In the genomic region with DNA sequence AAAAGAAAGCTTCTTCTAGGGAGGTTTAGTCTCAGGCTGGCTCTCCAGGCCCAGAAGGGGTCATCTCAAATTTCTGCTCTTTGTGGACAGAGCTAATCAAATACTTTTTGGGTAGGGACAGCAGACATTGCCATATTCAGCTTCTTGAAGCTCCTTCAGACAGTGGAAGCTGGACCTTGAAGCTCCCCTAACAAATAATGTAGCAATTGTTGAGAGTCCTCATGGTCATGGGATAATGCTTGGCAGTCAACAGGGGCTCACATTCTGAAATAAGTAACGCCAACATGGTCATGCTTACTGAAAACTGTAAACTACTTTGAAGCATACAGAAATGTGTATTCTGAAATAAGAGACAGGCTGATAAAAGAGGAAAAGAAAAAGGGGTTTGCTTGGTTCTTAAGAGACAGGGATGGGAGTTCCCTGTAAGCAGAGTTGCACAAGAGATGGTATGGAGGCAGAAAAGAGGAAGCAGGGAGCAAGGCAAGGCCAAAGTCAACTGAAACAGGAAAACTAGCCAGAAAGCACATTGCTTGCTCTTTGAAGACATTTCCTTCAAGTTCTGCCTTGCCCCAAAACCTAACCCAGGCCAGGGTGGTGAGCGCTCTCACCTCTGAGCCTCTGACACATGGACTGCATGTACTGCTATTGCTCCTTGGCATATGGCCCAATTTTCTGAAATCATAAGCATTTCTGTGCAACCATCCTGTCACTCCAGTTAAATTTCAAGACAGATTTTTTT, we compare ENCODE assay signal across 1 cellular context.
A peak's percentile ranks its signal among the peaks of the same experiment; 100 is the strongest.
TF ChIP-seq lines count a peak whose summit lies in the region.

No MANE protein-coding gene starts in this region.

TF ChIP-seq in GM12878, 131 proteins besides CTCF, POLR2A, EP300 and RAD21 (continued from another document):
- TF ChIP-seq, protein P1, sequence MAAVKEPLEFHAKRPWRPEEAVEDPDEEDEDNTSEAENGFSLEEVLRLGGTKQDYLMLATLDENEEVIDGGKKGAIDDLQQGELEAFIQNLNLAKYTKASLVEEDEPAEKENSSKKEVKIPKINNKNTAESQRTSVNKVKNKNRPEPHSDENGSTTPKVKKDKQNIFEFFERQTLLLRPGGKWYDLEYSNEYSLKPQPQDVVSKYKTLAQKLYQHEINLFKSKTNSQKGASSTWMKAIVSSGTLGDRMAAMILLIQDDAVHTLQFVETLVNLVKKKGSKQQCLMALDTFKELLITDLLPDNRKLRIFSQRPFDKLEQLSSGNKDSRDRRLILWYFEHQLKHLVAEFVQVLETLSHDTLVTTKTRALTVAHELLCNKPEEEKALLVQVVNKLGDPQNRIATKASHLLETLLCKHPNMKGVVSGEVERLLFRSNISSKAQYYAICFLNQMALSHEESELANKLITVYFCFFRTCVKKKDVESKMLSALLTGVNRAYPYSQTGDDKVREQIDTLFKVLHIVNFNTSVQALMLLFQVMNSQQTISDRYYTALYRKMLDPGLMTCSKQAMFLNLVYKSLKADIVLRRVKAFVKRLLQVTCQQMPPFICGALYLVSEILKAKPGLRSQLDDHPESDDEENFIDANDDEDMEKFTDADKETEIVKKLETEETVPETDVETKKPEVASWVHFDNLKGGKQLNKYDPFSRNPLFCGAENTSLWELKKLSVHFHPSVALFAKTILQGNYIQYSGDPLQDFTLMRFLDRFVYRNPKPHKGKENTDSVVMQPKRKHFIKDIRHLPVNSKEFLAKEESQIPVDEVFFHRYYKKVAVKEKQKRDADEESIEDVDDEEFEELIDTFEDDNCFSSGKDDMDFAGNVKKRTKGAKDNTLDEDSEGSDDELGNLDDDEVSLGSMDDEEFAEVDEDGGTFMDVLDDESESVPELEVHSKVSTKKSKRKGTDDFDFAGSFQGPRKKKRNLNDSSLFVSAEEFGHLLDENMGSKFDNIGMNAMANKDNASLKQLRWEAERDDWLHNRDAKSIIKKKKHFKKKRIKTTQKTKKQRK (IDR thresholded peaks at IDR 0.05; ENCODE audit: low read depth, low read length), result no peak
- no peak for TF ChIP-seq ZSCAN29 (IDR thresholded peaks at IDR 0.05)
- TF ChIP-seq MYB (IDR thresholded peaks at IDR 0.05; ENCODE audit: borderline replicate concordance, low read depth, low read length), result no peak
- TF ChIP-seq, protein P2, sequence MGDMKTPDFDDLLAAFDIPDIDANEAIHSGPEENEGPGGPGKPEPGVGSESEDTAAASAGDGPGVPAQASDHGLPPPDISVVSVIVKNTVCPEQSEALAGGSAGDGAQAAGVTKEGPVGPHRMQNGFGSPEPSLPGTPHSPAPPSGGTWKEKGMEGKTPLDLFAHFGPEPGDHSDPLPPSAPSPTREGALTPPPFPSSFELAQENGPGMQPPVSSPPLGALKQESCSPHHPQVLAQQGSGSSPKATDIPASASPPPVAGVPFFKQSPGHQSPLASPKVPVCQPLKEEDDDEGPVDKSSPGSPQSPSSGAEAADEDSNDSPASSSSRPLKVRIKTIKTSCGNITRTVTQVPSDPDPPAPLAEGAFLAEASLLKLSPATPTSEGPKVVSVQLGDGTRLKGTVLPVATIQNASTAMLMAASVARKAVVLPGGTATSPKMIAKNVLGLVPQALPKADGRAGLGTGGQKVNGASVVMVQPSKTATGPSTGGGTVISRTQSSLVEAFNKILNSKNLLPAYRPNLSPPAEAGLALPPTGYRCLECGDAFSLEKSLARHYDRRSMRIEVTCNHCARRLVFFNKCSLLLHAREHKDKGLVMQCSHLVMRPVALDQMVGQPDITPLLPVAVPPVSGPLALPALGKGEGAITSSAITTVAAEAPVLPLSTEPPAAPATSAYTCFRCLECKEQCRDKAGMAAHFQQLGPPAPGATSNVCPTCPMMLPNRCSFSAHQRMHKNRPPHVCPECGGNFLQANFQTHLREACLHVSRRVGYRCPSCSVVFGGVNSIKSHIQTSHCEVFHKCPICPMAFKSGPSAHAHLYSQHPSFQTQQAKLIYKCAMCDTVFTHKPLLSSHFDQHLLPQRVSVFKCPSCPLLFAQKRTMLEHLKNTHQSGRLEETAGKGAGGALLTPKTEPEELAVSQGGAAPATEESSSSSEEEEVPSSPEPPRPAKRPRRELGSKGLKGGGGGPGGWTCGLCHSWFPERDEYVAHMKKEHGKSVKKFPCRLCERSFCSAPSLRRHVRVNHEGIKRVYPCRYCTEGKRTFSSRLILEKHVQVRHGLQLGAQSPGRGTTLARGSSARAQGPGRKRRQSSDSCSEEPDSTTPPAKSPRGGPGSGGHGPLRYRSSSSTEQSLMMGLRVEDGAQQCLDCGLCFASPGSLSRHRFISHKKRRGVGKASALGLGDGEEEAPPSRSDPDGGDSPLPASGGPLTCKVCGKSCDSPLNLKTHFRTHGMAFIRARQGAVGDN (IDR thresholded peaks at IDR 0.05), result peak; percentile 77
- TF ChIP-seq IKZF2 (IDR thresholded peaks at IDR 0.05), result peak; percentile 69 to 78
- TF ChIP-seq WRNIP1 (IDR thresholded peaks at IDR 0.05; ENCODE audit: borderline replicate concordance, low read depth, low read length), result no peak
- no peak for TF ChIP-seq YY1 (IDR thresholded peaks at IDR 0.05; ENCODE audit: low read depth, low read length)
- TF ChIP-seq, protein P3, sequence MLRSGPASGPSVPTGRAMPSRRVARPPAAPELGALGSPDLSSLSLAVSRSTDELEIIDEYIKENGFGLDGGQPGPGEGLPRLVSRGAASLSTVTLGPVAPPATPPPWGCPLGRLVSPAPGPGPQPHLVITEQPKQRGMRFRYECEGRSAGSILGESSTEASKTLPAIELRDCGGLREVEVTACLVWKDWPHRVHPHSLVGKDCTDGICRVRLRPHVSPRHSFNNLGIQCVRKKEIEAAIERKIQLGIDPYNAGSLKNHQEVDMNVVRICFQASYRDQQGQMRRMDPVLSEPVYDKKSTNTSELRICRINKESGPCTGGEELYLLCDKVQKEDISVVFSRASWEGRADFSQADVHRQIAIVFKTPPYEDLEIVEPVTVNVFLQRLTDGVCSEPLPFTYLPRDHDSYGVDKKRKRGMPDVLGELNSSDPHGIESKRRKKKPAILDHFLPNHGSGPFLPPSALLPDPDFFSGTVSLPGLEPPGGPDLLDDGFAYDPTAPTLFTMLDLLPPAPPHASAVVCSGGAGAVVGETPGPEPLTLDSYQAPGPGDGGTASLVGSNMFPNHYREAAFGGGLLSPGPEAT (IDR thresholded peaks at IDR 0.05; ENCODE audit: low read depth), result 0 out of 2 replicates have a peak, but pooled peaks have one; percentile 34
- peak; percentile 37 for TF ChIP-seq RUNX3 (IDR thresholded peaks at IDR 0.05; ENCODE audit: low read length)
- TF ChIP-seq NBN (IDR thresholded peaks at IDR 0.05), result 0 out of 2 replicates have a peak, but pooled peaks have one; percentile 33
- TF ChIP-seq EZH2 (IDR thresholded peaks at IDR 0.05; ENCODE audit: borderline replicate concordance, control insufficient read depth, low read depth, low read length), result no peak
TF ChIP-seq in GM12878: peak in this region for 10.
